12 cellular contexts compared by ENCODE assay signal in the genomic region with DNA sequence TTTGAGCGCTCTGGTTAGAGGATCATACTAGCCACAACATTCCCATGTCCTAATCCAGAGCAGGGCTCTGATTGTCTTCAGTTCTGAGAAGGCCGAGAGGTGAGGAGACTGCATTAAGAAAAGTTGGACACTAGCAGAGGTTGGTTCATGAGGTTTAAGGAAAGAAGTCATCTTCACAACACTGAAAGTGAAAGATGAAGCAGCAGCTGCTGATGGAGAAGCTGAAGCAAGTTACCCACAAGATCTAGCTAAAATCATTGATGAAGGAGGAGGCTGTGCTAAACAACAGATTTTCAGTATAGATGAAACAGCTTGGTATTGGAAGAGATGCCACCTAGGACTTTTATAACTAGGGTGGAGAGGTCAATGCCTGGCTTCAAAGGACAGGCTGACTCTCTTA.
"Had no signal": no experiment of that assay in that cellular context is flagged by ENCODE, and none has a peak within 500 bp of the region (broad histone marks: within the 10 kb centered on the region; RNA-seq: fewer than 3 reads in every experiment).

No MANE protein-coding gene starts in this region.

- H3K27me3 Mint-ChIP-seq: naive thymus-derived CD4-positive, alpha-beta T cell had no signal

- H3K4me3 Mint-ChIP-seq: naive thymus-derived CD4-positive, alpha-beta T cell had no signal

- ATAC-seq: activated naive CD4-positive, alpha-beta T cell treated with anti-CD3 and anti-CD28 coated beads, Interleukin-2, amount 50 U/mL, for 72 hours; esophagus mucosa; left cardiac atrium; naive thymus-derived CD4-positive, alpha-beta T cell had no signal

- DNase-seq: activated CD4-positive, alpha-beta T cell treated with anti-CD3 and anti-CD28 coated beads for 1 hour; activated CD8-positive, alpha-beta memory T cell treated with anti-CD3 and anti-CD28 coated beads for 24 hours; activated effector memory CD4-positive, alpha-beta T cell treated with anti-CD3 and anti-CD28 coated beads, Interleukin-2, amount 50 U/mL, for 16 hours; anterior cingulate cortex; hypothalamus; left cardiac atrium; naive thymus-derived CD4-positive, alpha-beta T cell; nucleus accumbens; stimulated activated CD4-positive, alpha-beta T cell treated with anti-CD3 and anti-CD28 coated beads, Interleukin-4, amount 100 ng/mL, for 1 hour; stomach had no signal
